ENCODE assay signal across 1 cellular context in the genomic region with DNA sequence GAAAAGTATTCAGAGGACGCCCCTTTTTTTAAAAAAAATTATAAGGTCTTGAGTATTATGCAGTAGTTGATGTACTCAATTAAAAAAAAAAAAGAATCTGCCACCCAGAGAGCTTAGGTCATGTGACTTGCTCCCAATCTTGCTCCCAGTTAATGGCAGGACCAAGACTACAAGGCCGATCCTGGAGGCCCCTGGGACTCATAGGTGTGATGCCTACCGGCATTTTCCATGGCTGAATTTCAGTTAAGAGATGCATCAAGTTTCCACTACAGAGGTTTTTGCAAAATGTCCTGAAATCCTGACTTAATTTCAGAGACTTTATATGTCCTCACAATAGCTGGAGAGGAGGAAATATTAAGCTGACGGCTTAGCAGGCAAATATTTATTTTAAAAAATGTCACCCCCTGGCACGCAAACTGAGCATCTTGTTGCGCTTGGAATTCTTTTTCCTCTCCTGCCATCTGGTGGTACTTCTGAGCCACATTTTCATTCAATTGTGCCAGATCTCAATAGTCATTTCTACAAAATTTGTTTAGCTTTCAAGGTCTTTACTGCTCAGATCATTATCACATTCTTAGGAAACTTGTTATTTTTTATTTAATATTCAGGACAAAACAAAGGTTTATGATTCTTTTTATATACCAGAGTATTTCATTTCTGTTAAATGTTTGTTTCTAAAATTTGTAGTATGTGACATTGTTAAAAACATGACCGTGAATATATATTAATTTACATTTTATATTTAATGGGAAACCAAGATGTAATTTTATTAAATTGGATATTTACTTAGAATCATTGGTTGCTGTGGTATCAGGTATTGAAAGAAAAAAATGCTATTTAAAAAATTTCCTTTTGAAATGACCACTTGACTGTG.
TF ChIP-seq lines count a peak whose summit lies in the region.

No MANE protein-coding gene starts in this region.

TF ChIP-seq in WTC11, 78 proteins besides CTCF, POLR2A, EP300 and RAD21 (continued from another document):
- TF ChIP-seq, protein P1, sequence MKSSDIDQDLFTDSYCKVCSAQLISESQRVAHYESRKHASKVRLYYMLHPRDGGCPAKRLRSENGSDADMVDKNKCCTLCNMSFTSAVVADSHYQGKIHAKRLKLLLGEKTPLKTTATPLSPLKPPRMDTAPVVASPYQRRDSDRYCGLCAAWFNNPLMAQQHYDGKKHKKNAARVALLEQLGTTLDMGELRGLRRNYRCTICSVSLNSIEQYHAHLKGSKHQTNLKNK (CRISPR knock-in tag; IDR thresholded peaks at IDR 0.05), result no peak
